In genomic region chr13:86758116-86758515, GRCh38 we compare ENCODE assay signal across 22 cellular contexts.
DNase-seq lines count a peak whose midpoint lies in the region; ATAC-seq and TF ChIP-seq lines count a peak whose summit lies in the region.
"Had no signal": no experiment of that assay in that cellular context is flagged by ENCODE, and none has a peak within 500 bp of the region (broad histone marks: within the 10 kb centered on the region; RNA-seq: fewer than 3 reads in every experiment).

No MANE protein-coding gene starts in this region.

- CTCF ChIA-PET in CD4-positive, alpha-beta memory T cell (lab: Charles Lee; ENCODE audit: partially characterized antibody), result no interaction called here
- CTCF ChIA-PET in activated CD8-positive, alpha-beta T cell treated with anti-CD3 and anti-CD28 coated beads for 36 hours (lab: Charles Lee), result no interaction called here

- TF ChIP-seq CTCF in KMS-11 (conservative IDR thresholded peaks at IDR 0.05; ENCODE audit: low read depth, low read length) (no peak), mucosa of descending colon (IDR thresholded peaks at IDR 0.05) (no peak)
- no peak for TF ChIP-seq CTCF in activated CD8-positive, alpha-beta T cell treated with anti-CD3 and anti-CD28 coated beads for 36 hours (IDR thresholded peaks at IDR 0.05)

- H3K36me3 Mint-ChIP-seq in CD4-positive, alpha-beta memory T cell, result no peaks in the 10 kb centered on the region
- no peaks in the 10 kb centered on the region for H3K36me3 Mint-ChIP-seq in activated CD8-positive, alpha-beta T cell treated with anti-CD3 and anti-CD28 coated beads for 36 hours (ENCODE audit: low read depth)
- H3K36me3 Mint-ChIP-seq in effector memory CD8-positive, alpha-beta T cell (ENCODE audit: insufficient read depth), result peaks cover 35% of the 10 kb centered on the region

- H3K4me3 Mint-ChIP-seq in CD4-positive, alpha-beta memory T cell, result peak overlapping the region in 5 of 8 donors; percentile 29 to 71 (median 51)
- H3K4me3 Mint-ChIP-seq in activated CD8-positive, alpha-beta T cell treated with anti-CD3 and anti-CD28 coated beads for 36 hours, result peak overlapping the region; percentile 18
- H3K4me3 Mint-ChIP-seq in effector memory CD8-positive, alpha-beta T cell, result peak overlapping the region; percentile 5 to 74

- no peaks in the 10 kb centered on the region for H4K20me1 ChIP-seq in KMS-11 (ENCODE audit: insufficient read depth)

- H3K27me3 ChIP-seq in CD4-positive, alpha-beta memory T cell (ENCODE audit: insufficient read depth, low read length), result no peaks in the 10 kb centered on the region
- H3K27me3 ChIP-seq in KMS-11 (ENCODE audit: insufficient read depth, low read depth), result no peaks in the 10 kb centered on the region
- H3K27me3 ChIP-seq: BE2C had no signal

- H3K27ac Mint-ChIP-seq in CD4-positive, alpha-beta memory T cell, result peak overlapping the region in 6 of 7 donors; percentile 17 to 79 (median 41)
- peak overlapping the region; percentile 39 for H3K27ac Mint-ChIP-seq in activated CD8-positive, alpha-beta T cell treated with anti-CD3 and anti-CD28 coated beads for 36 hours
- peak overlapping the region; percentile 57 to 95 for H3K27ac Mint-ChIP-seq in effector memory CD8-positive, alpha-beta T cell

- H3K27ac ChIP-seq in CD4-positive, alpha-beta memory T cell (ENCODE audit: low read depth, low read length), result peak overlapping the region; percentile 36
- H3K27ac ChIP-seq in KMS-11, result peak overlapping the region; percentile 89
- H3K27ac ChIP-seq: PC-9, SK-N-MC had no signal

- no peaks in the 10 kb centered on the region for H3K79me2 ChIP-seq in KMS-11 (ENCODE audit: insufficient read depth, low read depth)

- no peaks in the 10 kb centered on the region for H3K9me3 ChIP-seq in CD4-positive, alpha-beta memory T cell (ENCODE audit: control insufficient read depth in 1 of 2, low read length in 2 of 2)
- H3K9me3 ChIP-seq in mucosa of descending colon, result peaks cover 19% of the 10 kb centered on the region
- H3K9me3 ChIP-seq: BE2C had no signal

- H3K36me3 ChIP-seq in CD4-positive, alpha-beta memory T cell (ENCODE audit: insufficient read depth, low read length), result no peaks in the 10 kb centered on the region
- H3K36me3 ChIP-seq in KMS-11 (ENCODE audit: insufficient read depth) (no peaks in the 10 kb centered on the region), mucosa of descending colon (ENCODE audit: low read depth) (no peaks in the 10 kb centered on the region)
- H3K36me3 ChIP-seq: BE2C had no signal

- H3K4me3 ChIP-seq in CD4-positive, alpha-beta memory T cell (ENCODE audit: low read length in 2 of 2), result no peak overlapping the region
- H3K4me3 ChIP-seq in KMS-11 (IDR thresholded peaks at IDR 0.05; ENCODE audit: insufficient read depth, low read depth, low read length) (no peak overlapping the region), mucosa of descending colon (no peak overlapping the region)
- H3K4me3 ChIP-seq: PC-9, SK-N-MC had no signal

- H3K4me1 Mint-ChIP-seq in CD4-positive, alpha-beta memory T cell, result peaks cover 0 to 10% (median 2%) of the 10 kb centered on the region in 4 donors
- H3K4me1 Mint-ChIP-seq in activated CD8-positive, alpha-beta T cell treated with anti-CD3 and anti-CD28 coated beads for 36 hours (ENCODE audit: low read depth), result no peaks in the 10 kb centered on the region
- peaks cover 0 to 37% of the 10 kb centered on the region in 2 donors for H3K4me1 Mint-ChIP-seq in effector memory CD8-positive, alpha-beta T cell (ENCODE audit: low read depth in 2 of 2)

- intact Hi-C loops in CD4-positive, alpha-beta memory T cell (cut with micrococcal nuclease), result no loop called here
- intact Hi-C loops in activated CD8-positive, alpha-beta T cell treated with anti-CD3 and anti-CD28 coated beads for 36 hours (cut with micrococcal nuclease), result no loop called here
- intact Hi-C loops in mucosa of descending colon (cut with DNase I, micrococcal nuclease), result no loop called here

- no peak overlapping the region for H2AFZ ChIP-seq in KMS-11 (ENCODE audit: low read depth)
- H2AFZ ChIP-seq: PC-9 had no signal

- peaks cover 0 to 30% (median 22%) of the 10 kb centered on the region in 8 donors for H3K9me3 Mint-ChIP-seq in CD4-positive, alpha-beta memory T cell
- peaks cover 17% of the 10 kb centered on the region for H3K9me3 Mint-ChIP-seq in activated CD8-positive, alpha-beta T cell treated with anti-CD3 and anti-CD28 coated beads for 36 hours
- H3K9me3 Mint-ChIP-seq in effector memory CD8-positive, alpha-beta T cell, result peaks cover 48 to 50% of the 10 kb centered on the region in 2 donors

- H3K4me2 ChIP-seq in KMS-11, result 0 out of 2 replicates have a peak overlapping the region, but pooled peaks have one; percentile 21
- H3K4me2 ChIP-seq: PC-9 had no signal

- H3K9ac ChIP-seq in KMS-11, result peak overlapping the region; percentile 22; the same call in 1 of the 2 replicates

- no peaks in the 10 kb centered on the region for H3K27me3 Mint-ChIP-seq in CD4-positive, alpha-beta memory T cell
- no peaks in the 10 kb centered on the region for H3K27me3 Mint-ChIP-seq in activated CD8-positive, alpha-beta T cell treated with anti-CD3 and anti-CD28 coated beads for 36 hours
- H3K27me3 Mint-ChIP-seq in effector memory CD8-positive, alpha-beta T cell, result no peaks in the 10 kb centered on the region

- H3K4me1 ChIP-seq in CD4-positive, alpha-beta memory T cell (ENCODE audit: insufficient read depth, low read length), result no peaks in the 10 kb centered on the region
- peaks cover 47% of the 10 kb centered on the region for H3K4me1 ChIP-seq in KMS-11 (ENCODE audit: low read depth, poor library complexity, severe bottlenecking)
- H3K4me1 ChIP-seq in mucosa of descending colon (ENCODE audit: low read depth), result no peaks in the 10 kb centered on the region
- H3K4me1 ChIP-seq: BE2C had no signal

- no peak for ATAC-seq in activated CD8-positive, alpha-beta T cell treated with anti-CD3 and anti-CD28 coated beads for 36 hours
- ATAC-seq in effector memory CD8-positive, alpha-beta T cell (replicated peaks), result no peak
- ATAC-seq in HG03520 (IDR thresholded peaks at IDR 0.05; ENCODE audit: unreplicated experiment) (no peak), mucosa of descending colon (no peak)
- ATAC-seq: HCT116 had no signal

- no peak for DNase-seq in CD4-positive, alpha-beta memory T cell
- DNase-seq in activated CD8-positive, alpha-beta T cell treated with anti-CD3 and anti-CD28 coated beads for 36 hours, result no peak
- DNase-seq in effector memory CD8-positive, alpha-beta T cell, result no peak
- DNase-seq in activated CD8-positive, alpha-beta memory T cell treated with anti-CD3 and anti-CD28 coated beads, Interleukin-2, amount 50 U/mL, for 48 hours, result no peak
- no peak for DNase-seq in dermis blood vessel endothelial cell
- no peak for DNase-seq in mucosa of descending colon
- DNase-seq: BE2C, Calu3, DMS153, GDM1, IMR-90, MV-4-11, NCI-H1105 treated with DMSO at 0.1 percent for 48 hours, NCI-H2081 treated with DMSO at 0.1 percent for 48 hours, NCI-H2171 treated with DMSO at 0.1 percent for 48 hours, NCI-H524 treated with DMSO at 0.1 percent for 48 hours, PC-9, SHP77 treated with DMSO at 0.1 percent for 48 hours had no signal

- POLR2A ChIA-PET in CD4-positive, alpha-beta memory T cell (lab: Charles Lee; ENCODE audit: partially characterized antibody), result interaction anchor here (1.5 kb wide), 1 partner anchor 8 kb away, joined by 8 read pairs; no protein-coding TSS in a partner anchor
- POLR2A ChIA-PET in activated CD8-positive, alpha-beta T cell treated with anti-CD3 and anti-CD28 coated beads for 36 hours (lab: Charles Lee), result no interaction called here
